Comparison of ENCODE assay signal across 24 cellular contexts in the genomic region with DNA sequence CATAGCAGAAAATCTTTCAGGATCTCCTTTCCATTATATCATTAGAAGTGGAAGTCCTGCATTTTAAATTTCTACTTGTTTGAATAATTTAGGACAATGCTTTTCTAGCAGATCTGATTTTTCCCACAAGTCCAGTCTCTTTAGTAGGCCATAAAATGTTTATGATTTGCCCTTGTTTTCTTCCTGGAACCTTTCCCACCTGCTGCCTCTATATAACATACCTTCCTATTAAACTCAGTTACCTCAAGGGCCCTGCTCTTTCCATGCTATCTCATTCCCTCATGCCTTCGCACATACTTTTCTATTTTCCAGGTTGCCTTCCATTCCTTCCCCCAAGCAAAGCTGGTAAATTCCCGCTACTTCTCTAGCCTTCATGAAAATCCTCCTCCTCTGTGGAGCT.
"Had no signal": no experiment of that assay in that cellular context is flagged by ENCODE, and none has a peak within 500 bp of the region (broad histone marks: within the 10 kb centered on the region; RNA-seq: fewer than 3 reads in every experiment).

No MANE protein-coding gene starts in this region.

- H3K27me3 Mint-ChIP-seq: naive B cell; naive thymus-derived CD8-positive, alpha-beta T cell; natural killer cell treated with Interleukin-12 subunit alpha and Interleukin-12 subunit beta and Interleukin-15 and Interleukin-18, amount 100 ng/mL, for 72 hours; stimulated activated naive B cell treated with anti-CD40 and anti-IgM and Interleukin-4, amounts not matched to agents 10 μg/mL and 1 μg/mL and 100 μg/mL, for 72 hours; stimulated activated naive CD8-positive, alpha-beta T cell treated with anti-CD3 and anti-CD28 coated beads, Interleukin-15, Interleukin-2, amounts not matched to agents 100 ng/mL and 50 ng/mL, for 24 hours had no signal

- H3K4me3 Mint-ChIP-seq: naive B cell; naive thymus-derived CD8-positive, alpha-beta T cell; natural killer cell treated with Interleukin-12 subunit alpha and Interleukin-12 subunit beta and Interleukin-15 and Interleukin-18, amount 100 ng/mL, for 72 hours; stimulated activated effector memory CD8-positive, alpha-beta T cell treated with anti-CD3 and anti-CD28 coated beads, Interleukin-12 subunit alpha, Interleukin-12 subunit beta, amount 100 ng/mL, for 72 hours; stimulated activated naive B cell treated with anti-CD40 and anti-IgM and Interleukin-4, amounts not matched to agents 10 μg/mL and 1 μg/mL and 100 μg/mL, for 72 hours; stimulated activated naive CD8-positive, alpha-beta T cell treated with anti-CD3 and anti-CD28 coated beads, Interleukin-15, Interleukin-2, amounts not matched to agents 100 ng/mL and 50 ng/mL, for 24 hours had no signal

- ATAC-seq: naive thymus-derived CD8-positive, alpha-beta T cell; natural killer cell treated with Interleukin-12 subunit alpha and Interleukin-12 subunit beta and Interleukin-15 and Interleukin-18, amount 100 ng/mL, for 72 hours; pancreas; right cardiac atrium; right lobe of liver; stimulated activated effector memory CD8-positive, alpha-beta T cell treated with anti-CD3 and anti-CD28 coated beads, Interleukin-12 subunit alpha, Interleukin-12 subunit beta, amount 100 ng/mL, for 72 hours; stimulated activated naive B cell treated with anti-CD40 and anti-IgM and Interleukin-4, amounts not matched to agents 10 μg/mL and 1 μg/mL and 100 μg/mL, for 72 hours had no signal

- H3K9me3 ChIP-seq: pancreas, prostate gland, right lobe of liver, sigmoid colon, stomach, thoracic aorta, thyroid gland, tibial nerve, upper lobe of left lung, vagina had no signal

- H3K4me1 Mint-ChIP-seq: naive B cell; naive thymus-derived CD8-positive, alpha-beta T cell; stimulated activated effector memory CD8-positive, alpha-beta T cell treated with anti-CD3 and anti-CD28 coated beads, Interleukin-12 subunit alpha, Interleukin-12 subunit beta, amount 100 ng/mL, for 72 hours; stimulated activated naive B cell treated with anti-CD40 and anti-IgM and Interleukin-4, amounts not matched to agents 10 μg/mL and 1 μg/mL and 100 μg/mL, for 72 hours had no signal

- H3K36me3 Mint-ChIP-seq: natural killer cell treated with Interleukin-12 subunit alpha and Interleukin-12 subunit beta and Interleukin-15 and Interleukin-18, amount 100 ng/mL, for 72 hours; stimulated activated effector memory CD8-positive, alpha-beta T cell treated with anti-CD3 and anti-CD28 coated beads, Interleukin-12 subunit alpha, Interleukin-12 subunit beta, amount 100 ng/mL, for 72 hours had no signal

- H3K4me3 ChIP-seq: pancreas, prostate gland, right lobe of liver, sigmoid colon, stomach, thoracic aorta, thyroid gland, tibial nerve, upper lobe of left lung, vagina had no signal

- H3K36me3 ChIP-seq: pancreas, prostate gland, right lobe of liver, sigmoid colon, thoracic aorta, upper lobe of left lung had no signal

- H3K27ac Mint-ChIP-seq: naive B cell; naive thymus-derived CD8-positive, alpha-beta T cell; natural killer cell treated with Interleukin-12 subunit alpha and Interleukin-12 subunit beta and Interleukin-15 and Interleukin-18, amount 100 ng/mL, for 72 hours; stimulated activated effector memory CD8-positive, alpha-beta T cell treated with anti-CD3 and anti-CD28 coated beads, Interleukin-12 subunit alpha, Interleukin-12 subunit beta, amount 100 ng/mL, for 72 hours; stimulated activated naive B cell treated with anti-CD40 and anti-IgM and Interleukin-4, amounts not matched to agents 10 μg/mL and 1 μg/mL and 100 μg/mL, for 72 hours; stimulated activated naive CD8-positive, alpha-beta T cell treated with anti-CD3 and anti-CD28 coated beads, Interleukin-15, Interleukin-2, amounts not matched to agents 100 ng/mL and 50 ng/mL, for 24 hours had no signal

- H3K9me3 Mint-ChIP-seq: naive B cell; naive thymus-derived CD8-positive, alpha-beta T cell; natural killer cell treated with Interleukin-12 subunit alpha and Interleukin-12 subunit beta and Interleukin-15 and Interleukin-18, amount 100 ng/mL, for 72 hours; stimulated activated effector memory CD8-positive, alpha-beta T cell treated with anti-CD3 and anti-CD28 coated beads, Interleukin-12 subunit alpha, Interleukin-12 subunit beta, amount 100 ng/mL, for 72 hours; stimulated activated naive B cell treated with anti-CD40 and anti-IgM and Interleukin-4, amounts not matched to agents 10 μg/mL and 1 μg/mL and 100 μg/mL, for 72 hours; stimulated activated naive CD8-positive, alpha-beta T cell treated with anti-CD3 and anti-CD28 coated beads, Interleukin-15, Interleukin-2, amounts not matched to agents 100 ng/mL and 50 ng/mL, for 24 hours had no signal

- DNase-seq: naive B cell; naive thymus-derived CD8-positive, alpha-beta T cell; occipital lobe; pancreas; right cardiac atrium; right lobe of liver; sigmoid colon; small intestine; stimulated activated CD4-positive, alpha-beta T cell treated with anti-CD3 and anti-CD28 coated beads, Interleukin-15, amount 100 ng/mL, for 24 hours; stimulated activated CD4-positive, alpha-beta T cell treated with anti-CD3 and anti-CD28 coated beads, Interleukin-2, amount 100 ng/mL, for 24 hours; stimulated activated CD4-positive, alpha-beta T cell treated with anti-CD3 and anti-CD28 coated beads, Interleukin-2, amount 100 ng/mL, for 48 hours; stimulated activated CD4-positive, alpha-beta T cell treated with anti-CD3 and anti-CD28 coated beads, Interleukin-4, amount 100 ng/mL, for 24 hours; stimulated activated naive B cell treated with anti-CD40 and anti-IgM and Interleukin-4, amounts not matched to agents 10 μg/mL and 1 μg/mL and 100 μg/mL, for 72 hours; stimulated activated naive CD4-positive, alpha-beta T cell treated with Interleukin-2 at 50 U/mL for 16 hours; stomach; thyroid gland; upper lobe of left lung had no signal

- H3K27me3 ChIP-seq: pancreas, right lobe of liver, sigmoid colon, stomach, thyroid gland, tibial nerve, upper lobe of left lung, vagina had no signal

- H3K27ac ChIP-seq: pancreas, prostate gland, right lobe of liver, sigmoid colon, stomach, thoracic aorta, thyroid gland, tibial nerve, upper lobe of left lung, vagina had no signal

- H3K4me1 ChIP-seq: pancreas, prostate gland, right lobe of liver, stomach, thyroid gland, tibial nerve, upper lobe of left lung, vagina had no signal
